Comparison of ENCODE assay signal across 8 cellular contexts in the genomic region with DNA sequence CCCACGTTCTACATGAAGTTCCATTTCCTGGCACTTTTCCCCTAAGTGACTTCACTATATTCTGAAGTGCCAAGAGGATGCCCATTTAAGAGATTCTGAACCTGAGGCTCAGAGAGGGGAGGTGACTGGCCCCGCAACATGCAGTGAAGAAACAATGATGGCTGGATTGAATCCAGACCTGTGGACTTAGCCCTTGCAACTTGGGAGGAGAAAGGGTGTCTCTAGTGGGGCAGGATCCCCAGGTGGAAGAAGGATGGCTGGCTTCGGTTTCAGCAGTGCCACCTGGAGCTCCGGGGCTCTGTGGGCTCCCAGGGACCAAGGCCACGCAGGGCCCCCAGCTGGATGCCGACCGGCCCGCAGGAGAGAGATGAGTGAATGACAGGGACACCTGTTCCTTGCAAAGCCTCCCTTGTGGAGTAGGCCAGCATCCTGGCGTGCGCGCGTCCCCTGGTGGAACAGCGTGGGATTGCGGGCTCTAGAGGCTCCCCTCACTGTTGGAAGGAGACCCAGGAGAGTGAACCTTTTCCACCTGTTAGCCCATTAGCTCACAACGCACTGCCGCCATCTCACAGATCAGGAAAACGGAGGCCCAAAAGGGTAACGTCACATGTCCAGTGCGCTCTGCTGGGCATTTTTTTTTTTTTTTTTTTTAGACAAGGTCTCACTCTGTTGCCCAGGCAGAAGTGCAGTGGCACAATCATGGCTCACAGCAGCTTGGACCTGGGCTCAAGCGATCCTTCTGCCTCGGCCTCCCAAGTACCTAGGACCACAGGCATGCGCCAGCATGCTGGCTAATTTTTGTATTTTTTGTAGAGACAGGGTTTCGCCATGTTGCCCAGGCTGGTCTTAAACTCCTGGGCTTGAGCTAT.
A peak's percentile ranks its signal among the peaks of the same experiment; 100 is the strongest.
DNase-seq lines count a peak whose midpoint lies in the region; ATAC-seq and TF ChIP-seq lines count a peak whose summit lies in the region.

No MANE protein-coding gene starts in this region.

- H3K27ac ChIP-seq in MM.1S (ENCODE audit: low read length), result no peak overlapping the region

- H3K36me3 Mint-ChIP-seq in T-helper 17 cell (ENCODE audit: low read depth), result no peaks in the 10 kb centered on the region

- H3K79me2 ChIP-seq in MM.1S (ENCODE audit: low read length), result no peaks in the 10 kb centered on the region

- no peak overlapping the region for H3K4me2 ChIP-seq in MM.1S (ENCODE audit: low read depth, low read length)

- no peak overlapping the region for H3K9ac ChIP-seq in MM.1S (ENCODE audit: low read length)

- peak; percentile 85 for TF ChIP-seq CTCF in GM10266 (IDR thresholded peaks at IDR 0.05; ENCODE audit: control insufficient read depth, insufficient read depth, low read depth, missing control alignments)
- TF ChIP-seq CTCF in MM.1S (IDR thresholded peaks at IDR 0.05; ENCODE audit: low read length), result peak; percentile 93

- no peaks in the 10 kb centered on the region for H3K9me2 ChIP-seq in MM.1S (replicated peaks; ENCODE audit: insufficient read depth, low read length)

- H3K27me3 Mint-ChIP-seq in T-helper 17 cell, result peaks cover 10% of the 10 kb centered on the region

- no peaks in the 10 kb centered on the region for H3K36me3 ChIP-seq in MM.1S (replicated peaks; ENCODE audit: insufficient read depth, low read length)

- H3K27me3 ChIP-seq in MM.1S (replicated peaks; ENCODE audit: insufficient read depth, low read length), result 0 out of 2 replicates have a peak, but pooled peaks cover 8% of the 10 kb centered on the region

- H3K4me1 ChIP-seq in MM.1S (ENCODE audit: low read length), result no peaks in the 10 kb centered on the region

- H3K9me3 ChIP-seq in MM.1S (replicated peaks; ENCODE audit: insufficient read depth, low read length), result no peaks in the 10 kb centered on the region
- H3K9me3 ChIP-seq in T-helper 17 cell (ENCODE audit: control insufficient read depth, low read length, poor library complexity, severe bottlenecking), result no peaks in the 10 kb centered on the region

- H3F3A ChIP-seq in MM.1S (ENCODE audit: insufficient read depth, low read length), result no peaks in the 10 kb centered on the region

- no peak overlapping the region for H2AFZ ChIP-seq in MM.1S (ENCODE audit: low read length)

- no peak overlapping the region for H3K27ac Mint-ChIP-seq in T-helper 17 cell

- ATAC-seq in T-helper 17 cell, result peak; percentile 76
- ATAC-seq in HG02798 (IDR thresholded peaks at IDR 0.05; ENCODE audit: poor library complexity, unreplicated experiment), result no peak

- H3K4me3 Mint-ChIP-seq in T-helper 17 cell, result peak overlapping the region; percentile 36

- H3K4me3 ChIP-seq in MM.1S (ENCODE audit: low read length), result no peak overlapping the region

- H3K4me1 Mint-ChIP-seq in T-helper 17 cell, result peaks cover 22% of the 10 kb centered on the region

- DNase-seq in GM10266 (ENCODE audit: extremely low spot score) (peak; percentile 65), MM.1S (peak; percentile 64), T-helper 17 cell (peak; percentile 54 to 78 (median 59)), amygdala (lab: John Stamatoyannopoulos, UW) (peak in 33 of 56 donors; percentile 2 to 73 (median 35)), iPS DF 4.7 (ENCODE audit: extremely low read depth, low spot score) (peak; percentile 14), GM19240 (ENCODE audit: insufficient read length, low spot score) (no peak)
- peak; percentile 88 for DNase-seq in stimulated activated CD4-positive, alpha-beta T cell treated with anti-CD3 and anti-CD28 coated beads, Interleukin-15, amount 100 ng/mL, for 24 hours

- H4K20me1 ChIP-seq in MM.1S (ENCODE audit: insufficient read depth, low read length), result no peaks in the 10 kb centered on the region
